14 cellular contexts compared by ENCODE assay signal in genomic region chr6:105902401-105903031, GRCh38.
A peak's percentile ranks its signal among the peaks of the same experiment; 100 is the strongest.
DNase-seq lines count a peak whose midpoint lies in the region; ATAC-seq and TF ChIP-seq lines count a peak whose summit lies in the region.
"Had no signal": no experiment of that assay in that cellular context is flagged by ENCODE, and none has a peak within 500 bp of the region (broad histone marks: within the 10 kb centered on the region; RNA-seq: fewer than 3 reads in every experiment).

No MANE protein-coding gene starts in this region.

- CTCF ChIA-PET in MCF 10A (lab: Yijun Ruan, JAX), result interaction anchor here (0.6 kb wide), 1 partner anchor 315 kb away, joined by 6 read pairs; no protein-coding TSS in a partner anchor
- CTCF ChIA-PET in activated CD4-positive, alpha-beta T cell treated with anti-CD3 and anti-CD28 coated beads for 36 hours (lab: Charles Lee), result no interaction called here

- POLR2A ChIA-PET in MCF 10A (lab: Yijun Ruan, JAX), result interaction anchor here (1.1 kb wide), 1 partner anchor 90 kb away, joined by 3 read pairs; no protein-coding TSS in a partner anchor
- POLR2A ChIA-PET in activated CD4-positive, alpha-beta T cell treated with anti-CD3 and anti-CD28 coated beads for 36 hours (lab: Charles Lee), result no interaction called here

- whole genome bisulfite sequencing in tibial nerve, 2 donors, result 53 to 59% methylated on average over 8 of the region's 8 CpGs

- H3K4me1 Mint-ChIP-seq in MCF 10A (ENCODE audit: insufficient read depth, unreplicated experiment), result no peaks in the 10 kb centered on the region
- peaks cover 24% of the 10 kb centered on the region for H3K4me1 Mint-ChIP-seq in activated CD4-positive, alpha-beta T cell treated with anti-CD3 and anti-CD28 coated beads for 36 hours
- H3K4me1 Mint-ChIP-seq: mesothelial cell of epicardium had no signal

- no peak for ATAC-seq in activated CD4-positive, alpha-beta T cell treated with anti-CD3 and anti-CD28 coated beads for 36 hours
- no peak for ATAC-seq in HG02973 (IDR thresholded peaks at IDR 0.05; ENCODE audit: unreplicated experiment)

- intact Hi-C loops in MCF 10A (cut with micrococcal nuclease), result no loop called here
- intact Hi-C loops in activated CD4-positive, alpha-beta T cell treated with anti-CD3 and anti-CD28 coated beads for 36 hours (cut with DNase I, micrococcal nuclease), result loop anchor here in 1 of 2 experiments (5.0 kb wide), 1 partner anchor 195 kb away; no protein-coding TSS in a partner anchor

- peaks cover 0 to 3% (median 0%) of the 10 kb centered on the region in 4 donors for H3K4me1 ChIP-seq in tibial nerve
- H3K4me1 ChIP-seq: breast epithelium, prostate gland had no signal

- no peaks in the 10 kb centered on the region for H3K27me3 Mint-ChIP-seq in MCF 10A (ENCODE audit: insufficient read depth, unreplicated experiment)
- H3K27me3 Mint-ChIP-seq in activated CD4-positive, alpha-beta T cell treated with anti-CD3 and anti-CD28 coated beads for 36 hours, result peaks cover 4% of the 10 kb centered on the region

- H3K9me3 Mint-ChIP-seq in MCF 10A (ENCODE audit: unreplicated experiment), result no peaks in the 10 kb centered on the region
- H3K9me3 Mint-ChIP-seq in activated CD4-positive, alpha-beta T cell treated with anti-CD3 and anti-CD28 coated beads for 36 hours (ENCODE audit: low read depth), result no peaks in the 10 kb centered on the region

- no peaks in the 10 kb centered on the region for H3K36me3 ChIP-seq in tibial nerve
- H3K36me3 ChIP-seq: breast epithelium, prostate gland had no signal

- TF ChIP-seq POLR2A in tibial nerve (IDR thresholded peaks at IDR 0.05), result no peak

- no peaks in the 10 kb centered on the region for H3K27me3 ChIP-seq in tibial nerve
- H3K27me3 ChIP-seq: breast epithelium had no signal

- H3K4me3 Mint-ChIP-seq in MCF 10A (ENCODE audit: unreplicated experiment), result no peak overlapping the region
- no peak overlapping the region for H3K4me3 Mint-ChIP-seq in activated CD4-positive, alpha-beta T cell treated with anti-CD3 and anti-CD28 coated beads for 36 hours
- H3K4me3 Mint-ChIP-seq: mesothelial cell of epicardium had no signal

- DNase-seq in AG08395 (ENCODE audit: low spot score) (peak; percentile 57), GM04503 (ENCODE audit: low read depth) (peak; percentile 75), NCI-H82 treated with DMSO at 0.1 percent for 48 hours (lab: John Stamatoyannopoulos, UW; ENCODE audit: unreplicated experiment) (peak; percentile 56), fibroblast of peridontal ligament (ENCODE audit: extremely low read depth) (peak; percentile 79), MCF 10A (ENCODE audit: unreplicated experiment) (no peak), tibial nerve (ENCODE audit: low spot score in 2 of 2) (no peak)
- no peak for DNase-seq in activated CD4-positive, alpha-beta T cell treated with anti-CD3 and anti-CD28 coated beads for 36 hours
- DNase-seq: activated naive CD4-positive, alpha-beta T cell; NCI-H1436 treated with DMSO at 0.1 percent for 48 hours; stimulated activated CD4-positive, alpha-beta T cell treated with anti-CD3 and anti-CD28 coated beads, Interleukin-1b, Interleukin-23, amount 100 ng/mL, for 48 hours had no signal

- H3K4me3 ChIP-seq in tibial nerve, result no peak overlapping the region
- H3K4me3 ChIP-seq: breast epithelium, prostate gland had no signal

- no peak overlapping the region for H3K27ac Mint-ChIP-seq in MCF 10A (ENCODE audit: low read depth, unreplicated experiment)
- H3K27ac Mint-ChIP-seq in activated CD4-positive, alpha-beta T cell treated with anti-CD3 and anti-CD28 coated beads for 36 hours, result no peak overlapping the region
- H3K27ac Mint-ChIP-seq: mesothelial cell of epicardium had no signal

- TF ChIP-seq CTCF in MCF 10A (IDR thresholded peaks at IDR 0.05; ENCODE audit: unreplicated experiment) (no peak), tibial nerve (IDR thresholded peaks at IDR 0.05) (no peak)

- no peak for TF ChIP-seq EP300 in tibial nerve (IDR thresholded peaks at IDR 0.05)

- H3K36me3 Mint-ChIP-seq in MCF 10A (ENCODE audit: insufficient read depth, unreplicated experiment), result no peaks in the 10 kb centered on the region
- peaks cover 2% of the 10 kb centered on the region for H3K36me3 Mint-ChIP-seq in activated CD4-positive, alpha-beta T cell treated with anti-CD3 and anti-CD28 coated beads for 36 hours (ENCODE audit: low read depth)

- no TSS peak for BruUV-seq in MCF 10A (replicated peaks; lab: Mats Ljungman, UMichigan)

- no peaks in the 10 kb centered on the region for H3K9me3 ChIP-seq in tibial nerve
- H3K9me3 ChIP-seq: breast epithelium, prostate gland had no signal

- peak overlapping the region in 1 of 4 donors; percentile 42 for H3K27ac ChIP-seq in tibial nerve
- H3K27ac ChIP-seq: prostate gland had no signal

Comparison
In these comparisons a context has a peak if more than half of its experiments do, and no peak if none do; other contexts are left out.
1. DNase-seq: peak in AG08395 (single experiment), GM04503 (single experiment), NCI-H82 treated with DMSO at 0.1 percent for 48 hours (single experiment) and fibroblast of peridontal ligament (single experiment); none in MCF 10A (single experiment), activated CD4-positive, alpha-beta T cell treated with anti-CD3 and anti-CD28 coated beads for 36 hours (single experiment) and tibial nerve (0 of 2).